2 cellular contexts compared by ENCODE assay signal in genomic region chr3:170808041-170808440, GRCh38.
A peak's percentile ranks its signal among the peaks of the same experiment; 100 is the strongest.
TF ChIP-seq lines count a peak whose summit lies in the region.

No MANE protein-coding gene starts in this region.

TF ChIP-seq in IMR-90, 13 proteins besides CTCF, POLR2A, EP300 and RAD21:
- TF ChIP-seq CEBPB (IDR thresholded peaks at IDR 0.05; ENCODE audit: low read depth, low read length) (no peak), SMC3 (IDR thresholded peaks at IDR 0.05; ENCODE audit: low read depth, low read length) (no peak), MAFK (IDR thresholded peaks at IDR 0.05; ENCODE audit: low read depth, low read length) (no peak), CHD1 (IDR thresholded peaks at IDR 0.05; ENCODE audit: low read depth, low read length) (no peak)

TF ChIP-seq in K562, 482 proteins besides CTCF, POLR2A, EP300 and RAD21:
- 0 out of 2 replicates have a peak, but pooled peaks have one; percentile 47 for TF ChIP-seq TCF15 (CRISPR knock-in tag; IDR thresholded peaks at IDR 0.05)
- TF ChIP-seq TEAD4 (IDR thresholded peaks at IDR 0.05; ENCODE audit: low read length), result no peak
- no peak for TF ChIP-seq TEAD4 (CRISPR knock-in tag; IDR thresholded peaks at IDR 0.05; ENCODE audit: borderline replicate concordance)
- TF ChIP-seq SMAD4 (CRISPR knock-in tag; conservative IDR thresholded peaks at IDR 0.05), result 0 out of 2 replicates have a peak, but pooled peaks have one; percentile 15
TF ChIP-seq in K562: peak in this region for 2.
